7 cellular contexts compared by ENCODE assay signal in the genomic region with DNA sequence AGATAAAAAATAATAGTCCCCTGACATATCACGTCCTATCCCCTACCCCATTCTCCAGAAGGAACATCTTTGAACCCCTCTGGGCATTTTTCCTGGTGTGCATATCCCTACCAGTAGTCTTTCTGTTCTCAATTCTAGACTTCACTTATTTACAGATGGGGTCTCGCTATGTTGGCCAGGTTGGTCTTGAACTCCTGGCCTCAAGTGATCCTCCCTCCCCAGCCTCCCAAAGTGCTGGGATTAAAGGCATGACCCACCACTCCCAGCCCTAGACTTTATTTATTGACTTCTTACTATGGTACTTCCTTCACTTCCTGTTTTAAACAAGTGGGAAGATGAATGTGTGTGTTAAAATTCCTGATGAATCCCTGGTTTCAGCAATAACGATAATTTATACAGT. TPM values are rescaled to one million over a fixed set of nuclear protein-coding genes. Genes with fewer than 3 reads are reported as not detected.
DNase-seq lines count a peak whose midpoint lies in the region; ATAC-seq and TF ChIP-seq lines count a peak whose summit lies in the region.

No MANE protein-coding gene starts in this region.

- H3K27ac ChIP-seq in HCT116 (ENCODE audit: low read depth, low read length) (peak overlapping the region; percentile 56), VCaP (peak overlapping the region; percentile 82), skeletal muscle tissue (ENCODE audit: low read depth, low read length) (peak overlapping the region; percentile 89)

- no peak for DNase-seq in HCT116 (ENCODE audit: low read depth, low spot score)
- DNase-seq in fibroblast of pulmonary artery (ENCODE audit: low read depth) = no peak
- DNase-seq in posterior vena cava (ENCODE audit: low spot score) = no peak
- DNase-seq in omental fat pad (ENCODE audit: low spot score) = no peak
- no peak for DNase-seq in KG1 (lab: John Stamatoyannopoulos, UW)

- peaks cover 5% of the 10 kb centered on the region; the same call in 1 of the 2 replicates for H3K79me2 ChIP-seq in HCT116 (ENCODE audit: insufficient read depth, low read length)

- ATAC-seq in HCT116 = no peak
- no peak for ATAC-seq in omental fat pad (ENCODE audit: low FRiP score)

- H3K4me3 ChIP-seq in HCT116 (replicated peaks in 1 of 2; ENCODE audit: low read depth in 1 of 2, low read length in 2 of 2) = peak overlapping the region; percentile 34 to 71
- peak overlapping the region; percentile 31 for H3K4me3 ChIP-seq in fibroblast of pulmonary artery (replicated peaks; ENCODE audit: low read depth, low read length)
- H3K4me3 ChIP-seq in skeletal muscle tissue (ENCODE audit: low read length in 3 of 3) = peak overlapping the region; percentile 30 to 92 (median 41)

- CTCF ChIA-PET in HCT116 (lab: Charles Lee) = interaction anchor here (1.1 to 1.6 kb wide), 2 partner anchors 192 to 582 kb away, joined by 5 to 7 read pairs; no protein-coding TSS in a partner anchor

- H3K36me3 ChIP-seq in HCT116 (ENCODE audit: control insufficient read depth in 1 of 2, insufficient read depth in 2 of 2, low read length in 2 of 2) (no peaks in the 10 kb centered on the region), skeletal muscle tissue (ENCODE audit: control insufficient read depth in 3 of 3, insufficient read depth in 3 of 3, low read length in 3 of 3) (peaks cover 3 to 17% (median 3%) of the 10 kb centered on the region in 3 donors)

- no peak for TF ChIP-seq RAD21 in HCT116 (IDR thresholded peaks at IDR 0.05; ENCODE audit: low read depth)

- peak overlapping the region; percentile 14; the same call in 1 of the 2 replicates for H3K9ac ChIP-seq in HCT116 (ENCODE audit: low read length)
- H3K9ac ChIP-seq in skeletal muscle tissue (ENCODE audit: low read depth in 1 of 3, low read length in 3 of 3) = peak overlapping the region; percentile 68 to 88 (median 86)

- H3K4me1 ChIP-seq in HCT116 (ENCODE audit: control insufficient read depth in 1 of 2, insufficient read depth in 2 of 2, low read length in 2 of 2) (peaks cover 0 to 4% of the 10 kb centered on the region in 2 experiments; a peak in 1 of 4 replicates), skeletal muscle tissue (ENCODE audit: control insufficient read depth in 3 of 3, insufficient read depth in 3 of 3, low read length in 3 of 3) (peaks cover 2 to 8% (median 3%) of the 10 kb centered on the region in 3 donors)

- no peaks in the 10 kb centered on the region for H3K9me2 ChIP-seq in HCT116 (ENCODE audit: insufficient read depth)

- intact Hi-C loops in HCT116 (cut with micrococcal nuclease) = loop anchor here (5.0 kb wide), 2 partner anchors 190 to 515 kb away; a partner anchor contains a TSS
- intact Hi-C loops in posterior vena cava (cut with DNase I) = no loop called here

- H3K27me3 ChIP-seq in HCT116 (ENCODE audit: insufficient read depth, low read length) (no peaks in the 10 kb centered on the region), skeletal muscle tissue (ENCODE audit: control insufficient read depth in 3 of 3, insufficient read depth in 3 of 3, low read length in 3 of 3) (no peaks in the 10 kb centered on the region)

- RAD21 ChIA-PET in HCT116 (lab: Charles Lee; ENCODE audit: low non-redundant PET in 1 of 2, low total read pairs in 2 of 2, uncharacterized antibody in 2 of 2, unreplicated experiment in 2 of 2) = interaction anchor here in 1 of 2 experiments (0.6 kb wide), 1 partner anchor 208 kb away, joined by 3 read pairs; no protein-coding TSS in a partner anchor

- H3K9me3 ChIP-seq in HCT116 (ENCODE audit: control insufficient read depth in 1 of 2, insufficient read depth in 1 of 2, low read depth in 1 of 2, low read length in 2 of 2) (no peaks in the 10 kb centered on the region), skeletal muscle tissue (ENCODE audit: control insufficient read depth in 3 of 3, low read length in 3 of 3) (no peaks in the 10 kb centered on the region)

- peak overlapping the region; percentile 82 for H3K4me2 ChIP-seq in HCT116 (ENCODE audit: low read length)

- no peak for TF ChIP-seq POLR2A in HCT116 (IDR thresholded peaks at IDR 0.05; ENCODE audit: borderline replicate concordance, extremely low read depth, insufficient read depth, insufficient read length)

- TF ChIP-seq CTCF in HCT116 (IDR thresholded peaks at IDR 0.05 in 2 of 3, conservative IDR thresholded peaks at IDR 0.05 in 1 of 3; ENCODE audit: borderline replicate concordance in 1 of 3, insufficient read depth in 1 of 3, low read depth in 2 of 3, low read length in 2 of 3) (no peak), VCaP (conservative IDR thresholded peaks at IDR 0.05) (no peak), fibroblast of pulmonary artery (IDR thresholded peaks at IDR 0.05; ENCODE audit: low read length, missing control alignments) (no peak), omental fat pad (IDR thresholded peaks at IDR 0.05) (no peak)

- POLR2A ChIA-PET in HCT116 (lab: Charles Lee) = interaction anchor here (1.3 kb wide), 1 partner anchor 191 kb away, joined by 4 read pairs; no protein-coding TSS in a partner anchor

- no peaks in the 10 kb centered on the region for H4K20me1 ChIP-seq in HCT116 (ENCODE audit: insufficient read depth)

- H2AFZ ChIP-seq in HCT116 (ENCODE audit: low read depth, low read length, poor library complexity, severe bottlenecking) = peak overlapping the region; percentile 16

- no TSS peak for BruUV-seq in HCT116 (replicated peaks; lab: Mats Ljungman, UMichigan)

TF ChIP-seq in HCT116, 20 proteins besides CTCF, POLR2A, EP300 and RAD21:
- TF ChIP-seq JUND (IDR thresholded peaks at IDR 0.05) (no peak), POLR2AphosphoS5 (IDR thresholded peaks at IDR 0.05; ENCODE audit: low read depth, low read length) (no peak), EZH2phosphoT487 (IDR thresholded peaks at IDR 0.05; ENCODE audit: borderline replicate concordance) (no peak), FOSL1 (IDR thresholded peaks at IDR 0.05; ENCODE audit: low read depth) (no peak), TCF7L2 (IDR thresholded peaks at IDR 0.05; ENCODE audit: borderline replicate concordance, extremely low read depth, insufficient read depth, insufficient read length) (no peak), ZFX (IDR thresholded peaks at IDR 0.05) (no peak), ELF1 (IDR thresholded peaks at IDR 0.05; ENCODE audit: borderline replicate concordance, low read depth) (no peak), EGR1 (IDR thresholded peaks at IDR 0.05; ENCODE audit: low read depth) (no peak), SP1 (IDR thresholded peaks at IDR 0.05; ENCODE audit: low read depth) (no peak)
- TF ChIP-seq, protein P1, sequence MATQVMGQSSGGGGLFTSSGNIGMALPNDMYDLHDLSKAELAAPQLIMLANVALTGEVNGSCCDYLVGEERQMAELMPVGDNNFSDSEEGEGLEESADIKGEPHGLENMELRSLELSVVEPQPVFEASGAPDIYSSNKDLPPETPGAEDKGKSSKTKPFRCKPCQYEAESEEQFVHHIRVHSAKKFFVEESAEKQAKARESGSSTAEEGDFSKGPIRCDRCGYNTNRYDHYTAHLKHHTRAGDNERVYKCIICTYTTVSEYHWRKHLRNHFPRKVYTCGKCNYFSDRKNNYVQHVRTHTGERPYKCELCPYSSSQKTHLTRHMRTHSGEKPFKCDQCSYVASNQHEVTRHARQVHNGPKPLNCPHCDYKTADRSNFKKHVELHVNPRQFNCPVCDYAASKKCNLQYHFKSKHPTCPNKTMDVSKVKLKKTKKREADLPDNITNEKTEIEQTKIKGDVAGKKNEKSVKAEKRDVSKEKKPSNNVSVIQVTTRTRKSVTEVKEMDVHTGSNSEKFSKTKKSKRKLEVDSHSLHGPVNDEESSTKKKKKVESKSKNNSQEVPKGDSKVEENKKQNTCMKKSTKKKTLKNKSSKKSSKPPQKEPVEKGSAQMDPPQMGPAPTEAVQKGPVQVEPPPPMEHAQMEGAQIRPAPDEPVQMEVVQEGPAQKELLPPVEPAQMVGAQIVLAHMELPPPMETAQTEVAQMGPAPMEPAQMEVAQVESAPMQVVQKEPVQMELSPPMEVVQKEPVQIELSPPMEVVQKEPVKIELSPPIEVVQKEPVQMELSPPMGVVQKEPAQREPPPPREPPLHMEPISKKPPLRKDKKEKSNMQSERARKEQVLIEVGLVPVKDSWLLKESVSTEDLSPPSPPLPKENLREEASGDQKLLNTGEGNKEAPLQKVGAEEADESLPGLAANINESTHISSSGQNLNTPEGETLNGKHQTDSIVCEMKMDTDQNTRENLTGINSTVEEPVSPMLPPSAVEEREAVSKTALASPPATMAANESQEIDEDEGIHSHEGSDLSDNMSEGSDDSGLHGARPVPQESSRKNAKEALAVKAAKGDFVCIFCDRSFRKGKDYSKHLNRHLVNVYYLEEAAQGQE (IDR thresholded peaks at IDR 0.05; ENCODE audit: low read depth) = no peak
- TF ChIP-seq, protein P2, sequence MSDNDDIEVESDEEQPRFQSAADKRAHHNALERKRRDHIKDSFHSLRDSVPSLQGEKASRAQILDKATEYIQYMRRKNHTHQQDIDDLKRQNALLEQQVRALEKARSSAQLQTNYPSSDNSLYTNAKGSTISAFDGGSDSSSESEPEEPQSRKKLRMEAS (IDR thresholded peaks at IDR 0.05) = no peak
- TF ChIP-seq, protein P3, sequence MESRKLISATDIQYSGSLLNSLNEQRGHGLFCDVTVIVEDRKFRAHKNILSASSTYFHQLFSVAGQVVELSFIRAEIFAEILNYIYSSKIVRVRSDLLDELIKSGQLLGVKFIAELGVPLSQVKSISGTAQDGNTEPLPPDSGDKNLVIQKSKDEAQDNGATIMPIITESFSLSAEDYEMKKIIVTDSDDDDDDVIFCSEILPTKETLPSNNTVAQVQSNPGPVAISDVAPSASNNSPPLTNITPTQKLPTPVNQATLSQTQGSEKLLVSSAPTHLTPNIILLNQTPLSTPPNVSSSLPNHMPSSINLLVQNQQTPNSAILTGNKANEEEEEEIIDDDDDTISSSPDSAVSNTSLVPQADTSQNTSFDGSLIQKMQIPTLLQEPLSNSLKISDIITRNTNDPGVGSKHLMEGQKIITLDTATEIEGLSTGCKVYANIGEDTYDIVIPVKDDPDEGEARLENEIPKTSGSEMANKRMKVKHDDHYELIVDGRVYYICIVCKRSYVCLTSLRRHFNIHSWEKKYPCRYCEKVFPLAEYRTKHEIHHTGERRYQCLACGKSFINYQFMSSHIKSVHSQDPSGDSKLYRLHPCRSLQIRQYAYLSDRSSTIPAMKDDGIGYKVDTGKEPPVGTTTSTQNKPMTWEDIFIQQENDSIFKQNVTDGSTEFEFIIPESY (IDR thresholded peaks at IDR 0.05; ENCODE audit: extremely low read depth, insufficient replicate concordance, low read length) = no peak
TF ChIP-seq in HCT116: peak in this region for 0.

RNA-seq across cellular contexts. Expression of a gene that starts 0.6 kb away (rescaled TPM):
- total RNA-seq in HCT116 (2021; ENCODE audit: unreplicated experiment) (9.2 TPM), skeletal muscle tissue (25.6 TPM), posterior vena cava (10 to 100 TPM; 16.6 to 19.3 TPM), omental fat pad (10 to 100 TPM in 3 of 4 donors, 1 to 10 TPM in 1; 9.5 to 25.9 (median 16.4) TPM)
- polyA plus RNA-seq in HCT116 (2012) = 8.6 and 8.9 TPM in 2 replicates
